Comparison of ENCODE assay signal across 8 cellular contexts in the genomic region with DNA sequence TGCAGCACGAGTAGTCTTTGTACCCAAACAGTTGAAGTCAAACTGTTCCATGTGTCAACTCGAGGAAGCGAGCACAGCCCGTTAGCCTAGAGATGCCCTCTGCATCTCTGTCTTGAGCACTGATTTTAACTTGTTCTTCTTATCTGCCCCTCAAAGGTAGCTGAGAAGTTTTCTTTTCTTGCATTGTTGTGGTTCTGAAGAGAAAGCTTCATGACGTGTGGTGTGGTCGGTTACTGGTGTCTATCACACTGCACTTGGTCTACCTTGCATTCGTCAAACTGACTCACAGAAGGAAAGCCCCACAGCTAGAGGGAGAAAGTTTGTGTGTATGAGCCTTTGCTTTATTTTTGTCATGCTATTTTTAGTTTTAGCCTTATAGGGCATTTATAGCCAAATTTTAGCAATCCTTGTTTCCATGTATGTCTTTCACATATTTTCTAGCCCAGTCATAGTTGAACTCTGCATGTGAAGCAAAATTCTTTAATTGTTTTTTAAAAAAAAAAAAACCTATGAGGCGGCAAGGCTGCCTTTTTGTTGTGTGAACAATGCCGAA.
DNase-seq lines count a peak whose midpoint lies in the region; FAIRE-seq and TF ChIP-seq lines count a peak whose summit lies in the region.

No MANE protein-coding gene starts in this region.

- no peak overlapping the region for H3K4me3 ChIP-seq in GM12864 (ENCODE audit: low read depth, low read length)
- H3K4me3 ChIP-seq in fibroblast of lung (replicated peaks in 1 of 4; ENCODE audit: control extremely low read depth in 1 of 4, insufficient read depth in 1 of 4, low read depth in 3 of 4, low read length in 4 of 4): no peak overlapping the region
- H3K4me3 ChIP-seq in MG63: no peak overlapping the region

- H3K27ac ChIP-seq in RWPE1 (no peak overlapping the region), fibroblast of lung (ENCODE audit: insufficient read depth, low read length) (peak overlapping the region; percentile 24)

- no peaks in the 10 kb centered on the region for H4K20me1 ChIP-seq in fibroblast of lung (ENCODE audit: control insufficient read depth, extremely low read depth, insufficient read depth, low read length)

- CTCF ChIA-PET in RWPE1 (lab: Yijun Ruan, JAX): interaction anchor here (0.7 to 0.9 kb wide), 3 partner anchors 23 to 411 kb away, joined by 3 to 5 read pairs (median 3); no protein-coding TSS in a partner anchor

- no peak overlapping the region for H2AFZ ChIP-seq in fibroblast of lung (ENCODE audit: low read length)

- no peaks in the 10 kb centered on the region for H3K27me3 ChIP-seq in fibroblast of lung (ENCODE audit: control insufficient read depth, insufficient read depth, low read length)
- H3K27me3 ChIP-seq in MG63: no peaks in the 10 kb centered on the region

- no peak for FAIRE-seq in HTR-8/SVneo (lab: Jason Lieb, UNC)

- H3K4me2 ChIP-seq in fibroblast of lung (ENCODE audit: extremely low read depth, insufficient read depth, low read length): peak overlapping the region; percentile 28

- peak; percentile 38 for DNase-seq in GM12864 (ENCODE audit: low read depth)
- DNase-seq in H4 (ENCODE audit: low spot score): peak; percentile 50
- DNase-seq in RWPE1 (ENCODE audit: low spot score): peak; percentile 38
- peak; percentile 94 to 98 for DNase-seq in fibroblast of lung (ENCODE audit: low read depth in 2 of 2)
- peak; percentile 17 to 65 for DNase-seq in stimulated activated CD8-positive, alpha-beta memory T cell treated with anti-CD3 and anti-CD28 coated beads, Interleukin-7, amount 100 ng/mL, for 48 hours (ENCODE audit: extremely low read depth in 1 of 2, low read depth in 1 of 2)
- DNase-seq in HTR-8/SVneo (ENCODE audit: insufficient read length, low spot score): no peak
- no peak for DNase-seq in medulla oblongata (ENCODE audit: extremely low spot score)
- DNase-seq in MG63: no peak

- POLR2A ChIA-PET in RWPE1 (lab: Yijun Ruan, JAX; ENCODE audit: low non-redundant PET): no interaction called here

- no peak for TF ChIP-seq CTCF in GM12864 (IDR thresholded peaks at IDR 0.05; ENCODE audit: low read depth, low read length, missing control alignments)
- TF ChIP-seq CTCF in RWPE1 (conservative IDR thresholded peaks at IDR 0.05; ENCODE audit: low read depth): no peak
- peak; percentile 14 to 44 for TF ChIP-seq CTCF in fibroblast of lung (conservative IDR thresholded peaks at IDR 0.05 in 1 of 2, IDR thresholded peaks at IDR 0.05 in 1 of 2; ENCODE audit: low read depth in 1 of 2, low read length in 2 of 2)

- H3K4me1 ChIP-seq in fibroblast of lung (ENCODE audit: control insufficient read depth, extremely low read depth, insufficient read depth, low read length): peaks cover 8% of the 10 kb centered on the region

- H3K9me3 ChIP-seq in fibroblast of lung (ENCODE audit: control insufficient read depth, insufficient read depth, low read depth, low read length): no peaks in the 10 kb centered on the region
- no peaks in the 10 kb centered on the region for H3K9me3 ChIP-seq in MG63

- H3K79me2 ChIP-seq in fibroblast of lung (ENCODE audit: control insufficient read depth, insufficient read depth, low read length): no peaks in the 10 kb centered on the region

- peak overlapping the region; percentile 13 for H3K9ac ChIP-seq in fibroblast of lung (ENCODE audit: insufficient read depth, low read length)

- H3K36me3 ChIP-seq in fibroblast of lung (ENCODE audit: control insufficient read depth, insufficient read depth, low read length) (no peaks in the 10 kb centered on the region), MG63 (no peaks in the 10 kb centered on the region)

Comparison
In these comparisons a context has a peak if more than half of its experiments do, and no peak if none do; other contexts are left out.
1. DNase-seq: peak in GM12864 (single experiment), H4 (single experiment), RWPE1 (single experiment), fibroblast of lung (2 of 2) and stimulated activated CD8-positive, alpha-beta memory T cell treated with anti-CD3 and anti-CD28 coated beads, Interleukin-7, amount 100 ng/mL, for 48 hours (2 of 2); none in HTR-8/SVneo (single experiment), medulla oblongata (single experiment) and MG63 (single experiment).
2. CTCF ChIP-seq: peak in fibroblast of lung (2 of 2); none in GM12864 (single experiment) and RWPE1 (single experiment).